ENCODE assay signal across 22 cellular contexts in genomic region chr12:23535441-23535840, GRCh38.
"Had no signal": no experiment of that assay in that cellular context is flagged by ENCODE, and none has a peak within 500 bp of the region (broad histone marks: within the 10 kb centered on the region; RNA-seq: fewer than 3 reads in every experiment).

No MANE protein-coding gene starts in this region.

- H3K27me3 Mint-ChIP-seq: activated CD4-positive, alpha-beta memory T cell treated with anti-CD3 and anti-CD28 coated beads, Interleukin-2, amount 10 ng/mL, durations not matched to agents 7 days and 5 days; activated naive CD4-positive, alpha-beta T cell treated with anti-CD3 and anti-CD28 coated beads, Interleukin-2, amount 10 ng/mL, durations not matched to agents 7 days and 5 days; activated naive CD8-positive, alpha-beta T cell treated with anti-CD3 and anti-CD28 coated beads, Interleukin-2, amount 10 ng/mL, durations not matched to agents 7 days and 5 days had no signal

- H3K4me3 Mint-ChIP-seq: activated CD4-positive, alpha-beta memory T cell treated with anti-CD3 and anti-CD28 coated beads, Interleukin-2, amount 10 ng/mL, durations not matched to agents 7 days and 5 days; activated naive CD4-positive, alpha-beta T cell treated with anti-CD3 and anti-CD28 coated beads, Interleukin-2, amount 10 ng/mL, durations not matched to agents 7 days and 5 days; activated naive CD8-positive, alpha-beta T cell treated with anti-CD3 and anti-CD28 coated beads, Interleukin-2, amount 10 ng/mL, durations not matched to agents 7 days and 5 days had no signal

- H3K9me3 ChIP-seq: adrenal gland had no signal

- H3K4me3 ChIP-seq: adrenal gland, SK-N-MC had no signal

- H3K4me1 Mint-ChIP-seq: activated CD4-positive, alpha-beta memory T cell treated with anti-CD3 and anti-CD28 coated beads, Interleukin-2, amount 10 ng/mL, durations not matched to agents 7 days and 5 days; activated naive CD4-positive, alpha-beta T cell treated with anti-CD3 and anti-CD28 coated beads, Interleukin-2, amount 10 ng/mL, durations not matched to agents 7 days and 5 days; activated naive CD8-positive, alpha-beta T cell treated with anti-CD3 and anti-CD28 coated beads, Interleukin-2, amount 10 ng/mL, durations not matched to agents 7 days and 5 days had no signal

- H3K27ac Mint-ChIP-seq: activated CD4-positive, alpha-beta memory T cell treated with anti-CD3 and anti-CD28 coated beads, Interleukin-2, amount 10 ng/mL, durations not matched to agents 7 days and 5 days; activated naive CD4-positive, alpha-beta T cell treated with anti-CD3 and anti-CD28 coated beads, Interleukin-2, amount 10 ng/mL, durations not matched to agents 7 days and 5 days; activated naive CD8-positive, alpha-beta T cell treated with anti-CD3 and anti-CD28 coated beads, Interleukin-2, amount 10 ng/mL, durations not matched to agents 7 days and 5 days; activated T-helper 2 cell treated with anti-CD3 and anti-CD28 coated beads, Interferon-gamma antibody, Interleukin-2, Interleukin-4, amounts not matched to agents 10 μg/mL and 5 μg/mL and 100 μg/mL, durations not matched to agents 14 hours and 24 hours and 36 hours had no signal

- H3K27ac ChIP-seq: adrenal gland, SK-N-MC, VCaP had no signal

- H3K27me3 ChIP-seq: adrenal gland had no signal

- DNase-seq: activated CD4-positive, alpha-beta memory T cell treated with anti-CD3 and anti-CD28 coated beads, Interleukin-2, amount 10 ng/mL, durations not matched to agents 7 days and 5 days; activated CD4-positive, alpha-beta T cell treated with anti-CD3 and anti-CD28 coated beads, Interleukin-2, amount 50 U/mL, for 1 hour; activated CD4-positive, CD25-positive, alpha-beta regulatory T cell; activated gamma-delta T cell treated with Interleukin-2 at 50 U/mL for 16 hours; activated naive CD4-positive, alpha-beta T cell treated with anti-CD3 and anti-CD28 coated beads, Interleukin-2, amount 10 ng/mL, durations not matched to agents 7 days and 5 days; activated naive CD8-positive, alpha-beta T cell treated with anti-CD3 and anti-CD28 coated beads, Interleukin-2, amount 10 ng/mL, durations not matched to agents 7 days and 5 days; activated T-cell treated with anti-CD3 and anti-CD28 coated beads for 4 hours; activated T-cell treated with anti-CD3 and anti-CD28 coated beads, Interleukin-2, amount 50 U/mL, for 48 hours; adrenal gland; anterior cingulate cortex; caudate nucleus; Karpas-422; NCI-H1105 treated with DMSO at 0.1 percent for 48 hours; NCI-H187; NCI-H2081; NCI-H446; NCI-H524; SIG-M5; T-helper 1 cell had no signal

- H3K36me3 ChIP-seq: adrenal gland had no signal

- H3K36me3 Mint-ChIP-seq: activated naive CD4-positive, alpha-beta T cell treated with anti-CD3 and anti-CD28 coated beads, Interleukin-2, amount 10 ng/mL, durations not matched to agents 7 days and 5 days; activated naive CD8-positive, alpha-beta T cell treated with anti-CD3 and anti-CD28 coated beads, Interleukin-2, amount 10 ng/mL, durations not matched to agents 7 days and 5 days had no signal
